Comparison of ENCODE assay signal across 21 cellular contexts in genomic region chr20:32706486-32706885, GRCh38. TPM values are rescaled to one million over a fixed set of nuclear protein-coding genes. Genes with fewer than 3 reads are reported as not detected.
A peak's percentile ranks its signal among the peaks of the same experiment; 100 is the strongest.
DNase-seq lines count a peak whose midpoint lies in the region; ATAC-seq, FAIRE-seq and TF ChIP-seq lines count a peak whose summit lies in the region.
"Had no signal": no experiment of that assay in that cellular context is flagged by ENCODE, and none has a peak within 500 bp of the region (broad histone marks: within the 10 kb centered on the region; RNA-seq: fewer than 3 reads in every experiment).

No MANE protein-coding gene starts in this region.

- BruUV-seq in HepG2 (replicated peaks; lab: Mats Ljungman, UMichigan) = no TSS peak

- in situ Hi-C loops in HepG2 (cut with HindIII; ENCODE audit: extremely low pct_ligation_motif_present, low pct_unique_long_range_greater_than_20kb) = no loop called here

- H2AFZ ChIP-seq in HepG2 (ENCODE audit: low read length) (no peak overlapping the region), KMS-11 (ENCODE audit: low read depth) (no peak overlapping the region), Karpas-422 (ENCODE audit: low read length) (no peak overlapping the region)

- H3K4me3 ChIP-seq in liver (ENCODE audit: low read depth in 1 of 3, low read length in 3 of 3) (no peak overlapping the region), HepG2 (replicated peaks in 1 of 3; ENCODE audit: insufficient read depth in 1 of 3, low read depth in 2 of 3, low read length in 3 of 3) (no peak overlapping the region), KMS-11 (IDR thresholded peaks at IDR 0.05; ENCODE audit: insufficient read depth, low read depth, low read length) (no peak overlapping the region), endodermal cell (ENCODE audit: low read length) (no peak overlapping the region), Karpas-422 (ENCODE audit: low read length) (no peak overlapping the region)
- H3K4me3 ChIP-seq: SJSA1 had no signal

- H3K4me2 ChIP-seq in HepG2 (ENCODE audit: low read depth, low read length) (no peak overlapping the region), KMS-11 (peak overlapping the region; percentile 29; the same call in 1 of the 2 replicates), Karpas-422 (ENCODE audit: low read depth, low read length, poor library complexity, severe bottlenecking) (no peak overlapping the region)

- H3K9me3 ChIP-seq in liver (ENCODE audit: control insufficient read depth in 4 of 4, low read length in 3 of 4) (no peaks in the 10 kb centered on the region), HepG2 (ENCODE audit: low read length) (no peaks in the 10 kb centered on the region), endodermal cell (ENCODE audit: control insufficient read depth, low read length) (no peaks in the 10 kb centered on the region), Karpas-422 (ENCODE audit: low read length) (no peaks in the 10 kb centered on the region)
- H3K9me3 ChIP-seq: SJSA1 had no signal

- H3K79me2 ChIP-seq in HepG2 (ENCODE audit: insufficient read depth, low read length) (no peaks in the 10 kb centered on the region), KMS-11 (ENCODE audit: insufficient read depth, low read depth) (no peaks in the 10 kb centered on the region; the same call in 1 of the 2 replicates), Karpas-422 (ENCODE audit: low read length) (no peaks in the 10 kb centered on the region)

- H3K27ac Mint-ChIP-seq in endodermal cell (peak overlapping the region; percentile 86), progenitor cell of endocrine pancreas (peak overlapping the region; percentile 86)

- H3K27me3 ChIP-seq in liver (ENCODE audit: control insufficient read depth in 4 of 4, insufficient read depth in 4 of 4, low read length in 3 of 4) (no peaks in the 10 kb centered on the region), HepG2 (ENCODE audit: control insufficient read depth in 1 of 2, insufficient read depth in 2 of 2, low read length in 2 of 2) (no peaks in the 10 kb centered on the region), KMS-11 (ENCODE audit: insufficient read depth, low read depth) (no peaks in the 10 kb centered on the region), endodermal cell (ENCODE audit: control insufficient read depth, insufficient read depth, low read length, poor library complexity, severe bottlenecking) (no peaks in the 10 kb centered on the region), Karpas-422 (ENCODE audit: low read length) (no peaks in the 10 kb centered on the region)
- H3K27me3 ChIP-seq: SJSA1 had no signal

- no peak for ATAC-seq in HepG2

- H3K9me2 ChIP-seq in Karpas-422 (replicated peaks; ENCODE audit: insufficient read depth, low read length) = no peaks in the 10 kb centered on the region

- H3K36me3 Mint-ChIP-seq in endodermal cell (ENCODE audit: low read depth) (peaks cover 47% of the 10 kb centered on the region), progenitor cell of endocrine pancreas (ENCODE audit: insufficient read depth) (peaks cover 30% of the 10 kb centered on the region)

- no peak for TF ChIP-seq CTCF in liver (IDR thresholded peaks at IDR 0.05; ENCODE audit: low read depth, low read length, missing input control)
- TF ChIP-seq CTCF in HepG2 (CRISPR knock-in tag; IDR thresholded peaks at IDR 0.05) = no peak
- no peak for TF ChIP-seq CTCF in KMS-11 (conservative IDR thresholded peaks at IDR 0.05; ENCODE audit: low read depth, low read length)
- TF ChIP-seq CTCF in endodermal cell (conservative IDR thresholded peaks at IDR 0.05) = no peak
- no peak for TF ChIP-seq CTCF in progenitor cell of endocrine pancreas (IDR thresholded peaks at IDR 0.05; ENCODE audit: unreplicated experiment)

- TF ChIP-seq EP300 in HepG2 (IDR thresholded peaks at IDR 0.05; ENCODE audit: low read depth in 2 of 2, low read length in 2 of 2) (no peak), HepG2 (CRISPR knock-in tag; IDR thresholded peaks at IDR 0.05; ENCODE audit: borderline replicate concordance) (no peak)

- H3K9me3 Mint-ChIP-seq in endodermal cell (no peaks in the 10 kb centered on the region), progenitor cell of endocrine pancreas (ENCODE audit: low read depth) (no peaks in the 10 kb centered on the region)

- no peak for TF ChIP-seq POLR2A in HepG2 (IDR thresholded peaks at IDR 0.05; ENCODE audit: insufficient read depth in 1 of 2, low read depth in 2 of 2, low read length in 2 of 2)

- intact Hi-C loops in HepG2 (cut with micrococcal nuclease; ENCODE audit: unreplicated experiment) = no loop called here

- TF ChIP-seq RAD21 in liver (IDR thresholded peaks at IDR 0.05) = no peak
- TF ChIP-seq RAD21 in HepG2 (CRISPR knock-in tag; IDR thresholded peaks at IDR 0.05) = no peak

- no peaks in the 10 kb centered on the region for H4K20me1 ChIP-seq in HepG2 (ENCODE audit: insufficient read depth, low read length)
- H4K20me1 ChIP-seq in KMS-11 (ENCODE audit: insufficient read depth) = no peaks in the 10 kb centered on the region
- H4K20me1 ChIP-seq in Karpas-422 (ENCODE audit: insufficient read depth, low read depth, low read length) = no peaks in the 10 kb centered on the region

- H3K4me3 Mint-ChIP-seq in endodermal cell = no peak overlapping the region
- H3K4me3 Mint-ChIP-seq in progenitor cell of endocrine pancreas (ENCODE audit: low read depth) = no peak overlapping the region

- H3K9ac ChIP-seq in liver (ENCODE audit: low read depth in 1 of 2, low read length in 2 of 2) (no peak overlapping the region), HepG2 (ENCODE audit: insufficient read depth, low read depth, low read length) (no peak overlapping the region), KMS-11 (no peak overlapping the region), endodermal cell (ENCODE audit: extremely low read depth, low read length, poor library complexity, severe bottlenecking) (no peak overlapping the region), Karpas-422 (ENCODE audit: low read length) (no peak overlapping the region)

- no peak for FAIRE-seq in HepG2 (lab: Jason Lieb, UNC)

- H3K36me3 ChIP-seq in liver (ENCODE audit: control insufficient read depth in 4 of 4, insufficient read depth in 3 of 4, low read depth in 1 of 4, low read length in 3 of 4) (peaks cover 10 to 29% (median 20%) of the 10 kb centered on the region in 4 donors), HepG2 (replicated peaks in 1 of 2; ENCODE audit: control insufficient read depth in 1 of 2, insufficient read depth in 2 of 2, low read length in 2 of 2) (peaks cover 8 to 27% of the 10 kb centered on the region in 2 experiments; a peak in 4 of 5 replicates), KMS-11 (ENCODE audit: insufficient read depth) (peaks cover 6% of the 10 kb centered on the region; the same call in 1 of the 2 replicates), endodermal cell (ENCODE audit: control insufficient read depth, insufficient read depth, low read length) (peaks cover 28% of the 10 kb centered on the region), Karpas-422 (ENCODE audit: insufficient read depth, low read length) (no peaks in the 10 kb centered on the region)

- H3K27me3 Mint-ChIP-seq in endodermal cell (ENCODE audit: insufficient read depth) = no peaks in the 10 kb centered on the region
- H3K27me3 Mint-ChIP-seq in progenitor cell of endocrine pancreas = no peaks in the 10 kb centered on the region

- 61% methylated on average over 3 of the region's 3 CpGs for WGBS in liver
- WGBS in HepG2 (ENCODE audit: low lambda C conversion rate) = 93% methylated on average over 3 of the region's 3 CpGs
- WGBS in endodermal cell (ENCODE audit: insufficient coverage in 1 of 2, insufficient read length in 1 of 2), 2 experiments = 92 to 96% methylated on average over 2 to 3 of the region's 3 CpGs

- DNase-seq in HepG2 (ENCODE audit: low spot score) (no peak), endodermal cell (no peak), progenitor cell of endocrine pancreas (ENCODE audit: low spot score, unreplicated experiment) (no peak), Karpas-422 (no peak)
- DNase-seq in activated CD4-positive, CD25-positive, alpha-beta regulatory T cell treated with anti-CD3 and anti-CD28 coated beads, Interleukin-2, amount 50 U/mL, for 72 hours = no peak
- no peak for DNase-seq in effector CD8-positive, alpha-beta T cell (lab: John Stamatoyannopoulos, UW)
- DNase-seq: H7, Kasumi-1, NCI-H1092 treated with DMSO at 0.1 percent for 48 hours, NCI-H1436, NCI-H187 treated with DMSO at 0.1 percent for 48 hours, NCI-H2107, NCI-H524 treated with DMSO at 0.1 percent for 48 hours, NCI-H774, Right ventricle myocardium superior, RPMI8226 had no signal

- H3K4me1 ChIP-seq in liver (ENCODE audit: control insufficient read depth in 4 of 4, insufficient read depth in 4 of 4, low read length in 3 of 4) = peaks cover 0 to 15% (median 12%) of the 10 kb centered on the region in 4 donors
- peaks cover 38% of the 10 kb centered on the region for H3K4me1 ChIP-seq in HepG2 (ENCODE audit: insufficient read depth, low read length)
- H3K4me1 ChIP-seq in KMS-11 (ENCODE audit: low read depth, poor library complexity, severe bottlenecking) = peaks cover 88% of the 10 kb centered on the region
- H3K4me1 ChIP-seq in endodermal cell (ENCODE audit: control insufficient read depth, insufficient read depth, low read length) = peaks cover 7% of the 10 kb centered on the region
- H3K4me1 ChIP-seq in Karpas-422 (ENCODE audit: low read length) = no peaks in the 10 kb centered on the region; the same call in 1 of the 2 replicates

- POLR2A ChIA-PET in HepG2 (lab: Yijun Ruan, JAX) = interaction anchor here (1.2 kb wide), 1 partner anchor 21 kb away, joined by 3 read pairs; no protein-coding TSS in a partner anchor

- H3K27ac ChIP-seq in liver (ENCODE audit: low read depth in 1 of 2, low read length in 2 of 2) (no peak overlapping the region), HepG2 (ENCODE audit: extremely low read length, insufficient read depth, low read length) (no peak overlapping the region), KMS-11 (peak overlapping the region; percentile 98; the same call in 1 of the 2 replicates), endodermal cell (ENCODE audit: low read depth, low read length) (no peak overlapping the region), Karpas-422 (ENCODE audit: low read length) (no peak overlapping the region)

- CTCF ChIA-PET in HepG2 (lab: Yijun Ruan, JAX; ENCODE audit: low intra/inter-chr PET ratio, low total read pairs) = no interaction called here

- H3K4me1 Mint-ChIP-seq in endodermal cell = peaks cover 42% of the 10 kb centered on the region
- peaks cover 3% of the 10 kb centered on the region for H3K4me1 Mint-ChIP-seq in progenitor cell of endocrine pancreas (ENCODE audit: low read depth)

RNA-seq across cellular contexts. Expression of gene C20orf203, which starts 32.7 kb away (rescaled TPM):
- total RNA-seq in liver (under 1 TPM; under 0.01 TPM), HepG2 (2016; rRNA removed; fragmentation: Illumina TruSeq; extraction: Trizol) (0.02 TPM in 1 of 2 replicates, not detected in the other), endodermal cell (under 1 TPM; 0.18 to 0.24 TPM), progenitor cell of endocrine pancreas (0.10 and 0.24 TPM in 2 replicates)
- polyA plus RNA-seq in liver (not detected), HepG2 (2011; rRNA removed) (0.04 and 0.05 TPM in 2 replicates)
- not detected in 2 replicates for total RNA-seq in HepG2 (2016; cell fraction: cytosol; rRNA removed; fragmentation: Illumina TruSeq; extraction: Trizol; ENCODE audit: low read depth)
- 0.03 and 0.04 TPM in 2 replicates for total RNA-seq in HepG2 (2016; cell fraction: insoluble cytoplasmic fraction; rRNA removed; fragmentation: Illumina TruSeq; extraction: Trizol)
- not detected in 2 replicates for total RNA-seq in HepG2 (2016; cell fraction: membrane; rRNA removed; fragmentation: Illumina TruSeq; extraction: Trizol)
- total RNA-seq in HepG2 (2016; cell fraction: nucleus; rRNA removed; fragmentation: Illumina TruSeq; extraction: Trizol) = 0.12 TPM in 1 of 2 replicates, not detected in the other
- 0.01 TPM in 1 of 2 replicates, not detected in the other for polyA plus RNA-seq in HepG2 (2011; cell fraction: cytosol; rRNA removed)
- polyA plus RNA-seq in HepG2 (2011; cell fraction: nucleus; rRNA removed) = 0.24 and 0.29 TPM in 2 replicates
- 0.03 and 0.08 TPM in 2 replicates for polyA plus RNA-seq in HepG2 (2012)
- not detected in 2 replicates for polyA plus RNA-seq in HepG2 (2016; cell fraction: cytosol; fragmentation: Illumina TruSeq; extraction: Trizol; ENCODE audit: low read depth)
- polyA plus RNA-seq in HepG2 (2016; cell fraction: insoluble cytoplasmic fraction; fragmentation: Illumina TruSeq; extraction: Trizol; ENCODE audit: low read depth) = not detected in 2 replicates
- polyA plus RNA-seq in HepG2 (2016; cell fraction: membrane; fragmentation: Illumina TruSeq; extraction: Trizol; ENCODE audit: low read depth) = 0.06 TPM in 1 of 2 replicates, not detected in the other
- not detected in 2 replicates for polyA plus RNA-seq in HepG2 (2016; cell fraction: nucleus; fragmentation: Illumina TruSeq; extraction: Trizol; ENCODE audit: insufficient read depth, low read depth)
- 0.18 TPM in 1 of 2 replicates, not detected in the other for polyA minus RNA-seq in HepG2 (2011; rRNA and poly(A)+ RNA removed; ENCODE audit: low replicate concordance)
- not detected in 2 replicates for polyA minus RNA-seq in HepG2 (2011; cell fraction: cytosol; rRNA and poly(A)+ RNA removed)
- polyA minus RNA-seq in HepG2 (2011; cell fraction: nucleus; rRNA and poly(A)+ RNA removed) = 0.12 and 0.13 TPM in 2 replicates
- polyA plus RNA-seq in endodermal cell (2013, experiment 1 of 2) = 0.28 TPM
- polyA plus RNA-seq in endodermal cell (2013, experiment 2 of 2) = 0.41 TPM
- not detected in 2 replicates for total RNA-seq in Karpas-422 (2014; rRNA removed; shearing (Covaris generic); ENCODE audit: low replicate concordance)
- total RNA-seq: A172, M059J, Right ventricle myocardium superior, SJSA1 had no signal

RNA-seq across cellular contexts. Expression of gene COMMD7, which starts 36.8 kb away (rescaled TPM):
- total RNA-seq in liver = 1 to 10 TPM; 8.3 to 9.1 TPM
- 10 to 100 TPM; 21.8 to 42.7 TPM for polyA plus RNA-seq in liver
- total RNA-seq in HepG2 (2016; rRNA removed; fragmentation: Illumina TruSeq; extraction: Trizol) = 42.1 and 50.7 TPM in 2 replicates
- 43.5 and 46.2 TPM in 2 replicates for total RNA-seq in HepG2 (2016; cell fraction: cytosol; rRNA removed; fragmentation: Illumina TruSeq; extraction: Trizol; ENCODE audit: low read depth)
- total RNA-seq in HepG2 (2016; cell fraction: insoluble cytoplasmic fraction; rRNA removed; fragmentation: Illumina TruSeq; extraction: Trizol) = 45.7 and 51.2 TPM in 2 replicates
- total RNA-seq in HepG2 (2016; cell fraction: membrane; rRNA removed; fragmentation: Illumina TruSeq; extraction: Trizol) = 61.6 and 66.4 TPM in 2 replicates
- total RNA-seq in HepG2 (2016; cell fraction: nucleus; rRNA removed; fragmentation: Illumina TruSeq; extraction: Trizol) = 18.5 and 21.3 TPM in 2 replicates
- polyA plus RNA-seq in HepG2 (2011; rRNA removed) = 53.3 and 57.6 TPM in 2 replicates
- 43.6 and 53.1 TPM in 2 replicates for polyA plus RNA-seq in HepG2 (2011; cell fraction: cytosol; rRNA removed)
- 25.7 and 36.0 TPM in 2 replicates for polyA plus RNA-seq in HepG2 (2011; cell fraction: nucleus; rRNA removed)
- 41.4 and 42.8 TPM in 2 replicates for polyA plus RNA-seq in HepG2 (2012)
- 58.9 and 74.1 TPM in 2 replicates for polyA plus RNA-seq in HepG2 (2016; cell fraction: cytosol; fragmentation: Illumina TruSeq; extraction: Trizol; ENCODE audit: low read depth)
- 70.1 and 77.5 TPM in 2 replicates for polyA plus RNA-seq in HepG2 (2016; cell fraction: insoluble cytoplasmic fraction; fragmentation: Illumina TruSeq; extraction: Trizol; ENCODE audit: low read depth)
- 74.5 and 89.5 TPM in 2 replicates for polyA plus RNA-seq in HepG2 (2016; cell fraction: membrane; fragmentation: Illumina TruSeq; extraction: Trizol; ENCODE audit: low read depth)
- 54.8 and 59.1 TPM in 2 replicates for polyA plus RNA-seq in HepG2 (2016; cell fraction: nucleus; fragmentation: Illumina TruSeq; extraction: Trizol; ENCODE audit: insufficient read depth, low read depth)
- 21.5 and 39.2 TPM in 2 replicates for polyA minus RNA-seq in HepG2 (2011; rRNA and poly(A)+ RNA removed; ENCODE audit: low replicate concordance)
- 16.5 and 16.9 TPM in 2 replicates for polyA minus RNA-seq in HepG2 (2011; cell fraction: cytosol; rRNA and poly(A)+ RNA removed)
- polyA minus RNA-seq in HepG2 (2011; cell fraction: nucleus; rRNA and poly(A)+ RNA removed) = 9.7 and 13.8 TPM in 2 replicates
- total RNA-seq in endodermal cell = 10 to 100 TPM; 21.2 to 49.2 TPM
- polyA plus RNA-seq in endodermal cell (2013, experiment 1 of 2) = 43.4 TPM
- polyA plus RNA-seq in endodermal cell (2013, experiment 2 of 2) = 41.9 TPM
- total RNA-seq in progenitor cell of endocrine pancreas = 69.8 and 70.1 TPM in 2 replicates
- total RNA-seq in Karpas-422 (2014; rRNA removed; shearing (Covaris generic); ENCODE audit: low replicate concordance) = 16.7 and 20.5 TPM in 2 replicates

RNA-seq across cellular contexts. Expression of gene DNMT3B, which starts 55.7 kb away (rescaled TPM):
- total RNA-seq in liver (1 to 10 TPM in 1 of 2 donors, under 1 TPM in 1; 0.84 to 2.8 TPM), HepG2 (2016; rRNA removed; fragmentation: Illumina TruSeq; extraction: Trizol) (13.2 and 13.9 TPM in 2 replicates), endodermal cell (100 to 1,000 TPM in 1 of 2 donors, 10 to 100 TPM in 1; 82.1 to 283 TPM), progenitor cell of endocrine pancreas (15.4 and 15.9 TPM in 2 replicates)
- polyA plus RNA-seq in liver (under 1 TPM; 0.26 to 0.36 TPM), HepG2 (2011; rRNA removed) (3.8 and 4.5 TPM in 2 replicates)
- 4.8 and 5.6 TPM in 2 replicates for total RNA-seq in HepG2 (2016; cell fraction: cytosol; rRNA removed; fragmentation: Illumina TruSeq; extraction: Trizol; ENCODE audit: low read depth)
- 12.3 and 14.0 TPM in 2 replicates for total RNA-seq in HepG2 (2016; cell fraction: insoluble cytoplasmic fraction; rRNA removed; fragmentation: Illumina TruSeq; extraction: Trizol)
- 7.7 TPM in 2 replicates for total RNA-seq in HepG2 (2016; cell fraction: membrane; rRNA removed; fragmentation: Illumina TruSeq; extraction: Trizol)
- 11.8 and 13.9 TPM in 2 replicates for total RNA-seq in HepG2 (2016; cell fraction: nucleus; rRNA removed; fragmentation: Illumina TruSeq; extraction: Trizol)
- polyA plus RNA-seq in HepG2 (2011; cell fraction: cytosol; rRNA removed) = 2.1 and 2.3 TPM in 2 replicates
- polyA plus RNA-seq in HepG2 (2011; cell fraction: nucleus; rRNA removed) = 9.9 and 12.6 TPM in 2 replicates
- polyA plus RNA-seq in HepG2 (2012) = 2.3 and 4.4 TPM in 2 replicates
- polyA plus RNA-seq in HepG2 (2016; cell fraction: cytosol; fragmentation: Illumina TruSeq; extraction: Trizol; ENCODE audit: low read depth) = 0.97 and 1.1 TPM in 2 replicates
- polyA plus RNA-seq in HepG2 (2016; cell fraction: insoluble cytoplasmic fraction; fragmentation: Illumina TruSeq; extraction: Trizol; ENCODE audit: low read depth) = 12.3 and 14.5 TPM in 2 replicates
- polyA plus RNA-seq in HepG2 (2016; cell fraction: membrane; fragmentation: Illumina TruSeq; extraction: Trizol; ENCODE audit: low read depth) = 3.8 and 4.4 TPM in 2 replicates
- polyA plus RNA-seq in HepG2 (2016; cell fraction: nucleus; fragmentation: Illumina TruSeq; extraction: Trizol; ENCODE audit: insufficient read depth, low read depth) = 27.6 and 29.8 TPM in 2 replicates
- polyA minus RNA-seq in HepG2 (2011; rRNA and poly(A)+ RNA removed; ENCODE audit: low replicate concordance) = 4.9 and 9.1 TPM in 2 replicates
- polyA minus RNA-seq in HepG2 (2011; cell fraction: cytosol; rRNA and poly(A)+ RNA removed) = 1.8 and 2.3 TPM in 2 replicates
- 2.6 and 3.0 TPM in 2 replicates for polyA minus RNA-seq in HepG2 (2011; cell fraction: nucleus; rRNA and poly(A)+ RNA removed)
- 68.5 TPM for polyA plus RNA-seq in endodermal cell (2013, experiment 1 of 2)
- polyA plus RNA-seq in endodermal cell (2013, experiment 2 of 2) = 50.5 TPM
- total RNA-seq in Karpas-422 (2014; rRNA removed; shearing (Covaris generic); ENCODE audit: low replicate concordance) = 0.63 and 1.0 TPM in 2 replicates
